Comparison of ENCODE assay signal across 29 cellular contexts in the genomic region with DNA sequence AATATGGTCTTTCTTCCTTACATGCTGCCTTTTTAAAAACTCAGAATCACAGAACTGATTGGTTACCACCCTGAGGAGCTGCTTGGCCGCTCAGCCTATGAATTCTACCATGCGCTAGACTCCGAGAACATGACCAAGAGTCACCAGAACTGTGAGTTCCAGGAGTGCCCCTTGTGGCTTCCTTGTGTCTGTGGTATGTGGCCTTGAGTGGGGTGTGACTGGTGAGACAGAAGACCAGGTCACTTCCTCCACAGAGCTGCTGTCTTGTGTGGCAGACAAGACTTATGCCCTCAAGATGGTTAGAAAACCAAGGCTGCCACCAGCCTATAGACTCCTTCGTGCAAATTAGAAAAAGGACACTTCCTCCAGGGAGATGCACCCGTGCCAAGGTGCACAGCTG.
A peak's percentile ranks its signal among the peaks of the same experiment; 100 is the strongest.
DNase-seq lines count a peak whose midpoint lies in the region; ATAC-seq and TF ChIP-seq lines count a peak whose summit lies in the region.
"Had no signal": no experiment of that assay in that cellular context is flagged by ENCODE, and none has a peak within 500 bp of the region (broad histone marks: within the 10 kb centered on the region; RNA-seq: fewer than 3 reads in every experiment).

No MANE protein-coding gene starts in this region.

- no peak overlapping the region for H3K4me2 ChIP-seq in SK-N-SH
- H3K4me2 ChIP-seq: GM23338 had no signal

- H3K4me3 ChIP-seq in left lung: no peak overlapping the region
- no peak overlapping the region for H3K4me3 ChIP-seq in SK-N-SH (ENCODE audit: low read depth in 2 of 2, low read length in 1 of 2)
- H3K4me3 ChIP-seq: dorsolateral prefrontal cortex, GM23338, K562, right lobe of liver, stomach, tibial artery had no signal

- no peaks in the 10 kb centered on the region for H3K27me3 Mint-ChIP-seq in activated CD8-positive, alpha-beta memory T cell treated with anti-CD3 and anti-CD28 coated beads, Interleukin-2, amount 10 ng/mL, durations not matched to agents 7 days and 5 days
- H3K27me3 Mint-ChIP-seq in activated CD4-positive, alpha-beta memory T cell treated with anti-CD3 and anti-CD28 coated beads for 36 hours: no peaks in the 10 kb centered on the region
- no peaks in the 10 kb centered on the region for H3K27me3 Mint-ChIP-seq in stimulated activated naive CD8-positive, alpha-beta T cell treated with anti-CD3 and anti-CD28 coated beads, Interleukin-15, amount 100 ng/mL, for 72 hours

- no peak overlapping the region for H3K9ac ChIP-seq in SK-N-SH

- H3K9me2 ChIP-seq in SK-N-SH: no peaks in the 10 kb centered on the region

- intact Hi-C loops in activated CD4-positive, alpha-beta memory T cell treated with anti-CD3 and anti-CD28 coated beads for 36 hours (cut with micrococcal nuclease): no loop called here
- intact Hi-C loops in left lung (cut with DNase I): loop anchor here (10.0 kb wide), 2 partner anchors 305 to 355 kb away; no protein-coding TSS in a partner anchor

- H3K9me3 ChIP-seq in left lung (no peaks in the 10 kb centered on the region), SK-N-SH (no peaks in the 10 kb centered on the region)
- H3K9me3 ChIP-seq: right lobe of liver, stomach, tibial artery had no signal

- peak; percentile 77 for ATAC-seq in activated CD8-positive, alpha-beta memory T cell treated with anti-CD3 and anti-CD28 coated beads, Interleukin-2, amount 10 ng/mL, durations not matched to agents 7 days and 5 days
- ATAC-seq in left lung (peak; percentile 16), HG02759 (IDR thresholded peaks at IDR 0.05; ENCODE audit: unreplicated experiment) (no peak)
- peak; percentile 37 for ATAC-seq in stimulated activated naive CD8-positive, alpha-beta T cell treated with anti-CD3 and anti-CD28 coated beads, Interleukin-15, amount 100 ng/mL, for 72 hours
- ATAC-seq: GM23338, K562, left cardiac atrium, right lobe of liver, SK-N-SH treated with all-trans-retinoic acid at 6 μM for 48 hours had no signal

- H3K4me1 ChIP-seq in left lung (peaks cover 4 to 50% of the 10 kb centered on the region in 2 donors), SK-N-SH (ENCODE audit: control insufficient read depth in 1 of 2, insufficient read depth in 2 of 2, low read depth in 1 of 2, low read length in 1 of 2) (peaks cover 0 to 78% of the 10 kb centered on the region in 2 experiments; a peak in 2 of 4 replicates)

- H3K36me3 ChIP-seq in left lung (peaks cover 0 to 68% of the 10 kb centered on the region in 2 donors), SK-N-SH (replicated peaks in 1 of 2; ENCODE audit: control insufficient read depth in 1 of 2, insufficient read depth in 2 of 2, low read length in 1 of 2) (peaks cover 84 to 87% of the 10 kb centered on the region in 2 experiments)

- POLR2A ChIA-PET in activated CD4-positive, alpha-beta memory T cell treated with anti-CD3 and anti-CD28 coated beads for 36 hours (lab: Charles Lee): no interaction called here
- POLR2A ChIA-PET in SK-N-SH (lab: Yijun Ruan, JAX): interaction anchor here (0.8 to 1.6 kb wide), 2 partner anchors 8 to 73 kb away, joined by 3 to 7 read pairs; partner anchors contain the start of gene EPAS1

- peak; percentile 81 for DNase-seq in activated CD8-positive, alpha-beta memory T cell treated with anti-CD3 and anti-CD28 coated beads, Interleukin-2, amount 10 ng/mL, durations not matched to agents 7 days and 5 days
- no peak for DNase-seq in activated CD8-positive, alpha-beta memory T cell treated with anti-CD3 and anti-CD28 coated beads, Interleukin-2, amount 50 U/mL, for 48 hours
- peak; percentile 25 for DNase-seq in activated CD4-positive, alpha-beta memory T cell treated with anti-CD3 and anti-CD28 coated beads for 36 hours
- DNase-seq in left lung (no peak), hypothalamus (lab: John Stamatoyannopoulos, UW) (no peak), SK-N-SH (no peak)
- no peak for DNase-seq in stimulated activated naive CD8-positive, alpha-beta T cell treated with anti-CD3 and anti-CD28 coated beads, Interleukin-15, amount 100 ng/mL, for 72 hours
- DNase-seq: activated CD4-positive, alpha-beta T cell treated with anti-CD3 and anti-CD28 coated beads for 48 hours; activated CD8-positive, alpha-beta memory T cell treated with anti-CD3 and anti-CD28 coated beads, Interleukin-2, amount 50 U/mL, for 4 hours; activated effector memory CD4-positive, alpha-beta T cell treated with Interleukin-2 at 50 U/mL for 16 hours; cerebellar nuclear complex; DMS53; dorsolateral prefrontal cortex; head of caudate nucleus; left cardiac atrium; MM.1S; NCI-H1694 treated with DMSO at 0.1 percent for 48 hours; NCI-H2171 treated with DMSO at 0.1 percent for 48 hours; NCI-H524 treated with DMSO at 0.1 percent for 48 hours; nephron progenitor cell; right lobe of liver; RPMI8226; stomach; tibial artery had no signal

- peaks cover 33% of the 10 kb centered on the region for H3K4me1 Mint-ChIP-seq in activated CD8-positive, alpha-beta memory T cell treated with anti-CD3 and anti-CD28 coated beads, Interleukin-2, amount 10 ng/mL, durations not matched to agents 7 days and 5 days
- peaks cover 3% of the 10 kb centered on the region for H3K4me1 Mint-ChIP-seq in activated CD4-positive, alpha-beta memory T cell treated with anti-CD3 and anti-CD28 coated beads for 36 hours (ENCODE audit: low read depth)
- peaks cover 4% of the 10 kb centered on the region for H3K4me1 Mint-ChIP-seq in stimulated activated naive CD8-positive, alpha-beta T cell treated with anti-CD3 and anti-CD28 coated beads, Interleukin-15, amount 100 ng/mL, for 72 hours

- H3K4me3 Mint-ChIP-seq in activated CD8-positive, alpha-beta memory T cell treated with anti-CD3 and anti-CD28 coated beads, Interleukin-2, amount 10 ng/mL, durations not matched to agents 7 days and 5 days: no peak overlapping the region
- no peak overlapping the region for H3K4me3 Mint-ChIP-seq in activated CD4-positive, alpha-beta memory T cell treated with anti-CD3 and anti-CD28 coated beads for 36 hours
- H3K4me3 Mint-ChIP-seq in stimulated activated naive CD8-positive, alpha-beta T cell treated with anti-CD3 and anti-CD28 coated beads, Interleukin-15, amount 100 ng/mL, for 72 hours: no peak overlapping the region
- H3K4me3 Mint-ChIP-seq: GM23338, mesothelial cell of epicardium, nephron progenitor cell had no signal

- peaks cover 26% of the 10 kb centered on the region for H3K36me3 Mint-ChIP-seq in activated CD8-positive, alpha-beta memory T cell treated with anti-CD3 and anti-CD28 coated beads, Interleukin-2, amount 10 ng/mL, durations not matched to agents 7 days and 5 days
- H3K36me3 Mint-ChIP-seq in activated CD4-positive, alpha-beta memory T cell treated with anti-CD3 and anti-CD28 coated beads for 36 hours: peaks cover 3% of the 10 kb centered on the region
- H3K36me3 Mint-ChIP-seq: mesothelial cell of epicardium had no signal

- no peak for TF ChIP-seq RAD21 in SK-N-SH (IDR thresholded peaks at IDR 0.05; ENCODE audit: low read length)

- peaks cover 21% of the 10 kb centered on the region; the same call in 1 of the 2 replicates for H3K79me2 ChIP-seq in SK-N-SH (ENCODE audit: insufficient read depth)

- no peaks in the 10 kb centered on the region for H4K20me1 ChIP-seq in SK-N-SH (ENCODE audit: insufficient read depth)

- no peaks in the 10 kb centered on the region for H3K9me3 Mint-ChIP-seq in activated CD8-positive, alpha-beta memory T cell treated with anti-CD3 and anti-CD28 coated beads, Interleukin-2, amount 10 ng/mL, durations not matched to agents 7 days and 5 days (ENCODE audit: low read depth)
- H3K9me3 Mint-ChIP-seq in activated CD4-positive, alpha-beta memory T cell treated with anti-CD3 and anti-CD28 coated beads for 36 hours: no peaks in the 10 kb centered on the region
- no peaks in the 10 kb centered on the region for H3K9me3 Mint-ChIP-seq in stimulated activated naive CD8-positive, alpha-beta T cell treated with anti-CD3 and anti-CD28 coated beads, Interleukin-15, amount 100 ng/mL, for 72 hours

- H3K27ac Mint-ChIP-seq in activated CD8-positive, alpha-beta memory T cell treated with anti-CD3 and anti-CD28 coated beads, Interleukin-2, amount 10 ng/mL, durations not matched to agents 7 days and 5 days: peak overlapping the region; percentile 64
- H3K27ac Mint-ChIP-seq in activated CD4-positive, alpha-beta memory T cell treated with anti-CD3 and anti-CD28 coated beads for 36 hours: no peak overlapping the region
- no peak overlapping the region for H3K27ac Mint-ChIP-seq in stimulated activated naive CD8-positive, alpha-beta T cell treated with anti-CD3 and anti-CD28 coated beads, Interleukin-15, amount 100 ng/mL, for 72 hours
- H3K27ac Mint-ChIP-seq: GM23338, mesothelial cell of epicardium, nephron progenitor cell had no signal

- 96% methylated on average over 5 of the region's 5 CpGs for WGBS in SK-N-SH (ENCODE audit: low lambda C conversion rate)

- CTCF ChIA-PET in activated CD8-positive, alpha-beta memory T cell treated with anti-CD3 and anti-CD28 coated beads, Interleukin-2, amount 10 ng/mL, durations not matched to agents 7 days and 5 days (lab: Charles Lee): interaction anchor here (1.1 to 1.7 kb wide), 3 partner anchors 45 to 350 kb away, joined by 3 to 5 read pairs (median 3); no protein-coding TSS in a partner anchor
- CTCF ChIA-PET in activated CD4-positive, alpha-beta memory T cell treated with anti-CD3 and anti-CD28 coated beads for 36 hours (lab: Charles Lee): interaction anchor here (1.0 to 1.4 kb wide), 3 partner anchors 307 to 376 kb away, joined by 3 to 7 read pairs (median 4); no protein-coding TSS in a partner anchor
- CTCF ChIA-PET in SK-N-SH (lab: Yijun Ruan, JAX): interaction anchor here (0.6 to 2.8 kb wide), 5 partner anchors 23 to 321 kb away, joined by 3 to 8 read pairs (median 3); no protein-coding TSS in a partner anchor

- TF ChIP-seq CTCF in left lung (IDR thresholded peaks at IDR 0.05) (no peak), SK-N-SH (IDR thresholded peaks at IDR 0.05) (no peak)

- H3K27me3 ChIP-seq in left lung (no peaks in the 10 kb centered on the region), SK-N-SH (ENCODE audit: insufficient read depth) (no peaks in the 10 kb centered on the region)
- H3K27me3 ChIP-seq: dorsolateral prefrontal cortex, right lobe of liver, stomach, tibial artery had no signal

- no peak overlapping the region for H2AFZ ChIP-seq in SK-N-SH (ENCODE audit: low read depth)
- H2AFZ ChIP-seq: GM23338 had no signal

- TF ChIP-seq EP300 in SK-N-SH (IDR thresholded peaks at IDR 0.05; ENCODE audit: borderline replicate concordance in 1 of 2, low read depth in 1 of 2, low read length in 1 of 2): no peak

- no peaks in the 10 kb centered on the region for H3F3A ChIP-seq in SK-N-SH (replicated peaks; ENCODE audit: insufficient read depth)

- H3K27ac ChIP-seq in left lung (peak overlapping the region in 1 of 2 donors; percentile 10), SK-N-SH (ENCODE audit: low read depth in 2 of 2, low read length in 1 of 2) (peak overlapping the region in 1 of 2 experiments; percentile 98; a peak in 2 of 4 replicates)
- H3K27ac ChIP-seq: dorsolateral prefrontal cortex, right lobe of liver, stomach, tibial artery had no signal

TF ChIP-seq in SK-N-SH, 30 proteins besides CTCF, POLR2A, EP300 and RAD21 (continues in another document):
- TF ChIP-seq RFX5 (IDR thresholded peaks at IDR 0.05; ENCODE audit: low read length): no peak
- no peak for TF ChIP-seq FOXJ3 (CRISPR knock-in tag; IDR thresholded peaks at IDR 0.05)
- TF ChIP-seq SMC3 (IDR thresholded peaks at IDR 0.05; ENCODE audit: low read depth, low read length): no peak

Comparison
In these comparisons a context has a peak if more than half of its experiments do, and no peak if none do; other contexts are left out.
1. DNase-seq: peak in activated CD8-positive, alpha-beta memory T cell treated with anti-CD3 and anti-CD28 coated beads, Interleukin-2, amount 10 ng/mL, durations not matched to agents 7 days and 5 days (single experiment) and activated CD4-positive, alpha-beta memory T cell treated with anti-CD3 and anti-CD28 coated beads for 36 hours (single experiment); none in activated CD8-positive, alpha-beta memory T cell treated with anti-CD3 and anti-CD28 coated beads, Interleukin-2, amount 50 U/mL, for 48 hours (single experiment), left lung (0 of 2), stimulated activated naive CD8-positive, alpha-beta T cell treated with anti-CD3 and anti-CD28 coated beads, Interleukin-15, amount 100 ng/mL, for 72 hours (0 of 2), hypothalamus (0 of 51) and SK-N-SH (single experiment).